ENCODE assay signal across 8 cellular contexts in the genomic region with DNA sequence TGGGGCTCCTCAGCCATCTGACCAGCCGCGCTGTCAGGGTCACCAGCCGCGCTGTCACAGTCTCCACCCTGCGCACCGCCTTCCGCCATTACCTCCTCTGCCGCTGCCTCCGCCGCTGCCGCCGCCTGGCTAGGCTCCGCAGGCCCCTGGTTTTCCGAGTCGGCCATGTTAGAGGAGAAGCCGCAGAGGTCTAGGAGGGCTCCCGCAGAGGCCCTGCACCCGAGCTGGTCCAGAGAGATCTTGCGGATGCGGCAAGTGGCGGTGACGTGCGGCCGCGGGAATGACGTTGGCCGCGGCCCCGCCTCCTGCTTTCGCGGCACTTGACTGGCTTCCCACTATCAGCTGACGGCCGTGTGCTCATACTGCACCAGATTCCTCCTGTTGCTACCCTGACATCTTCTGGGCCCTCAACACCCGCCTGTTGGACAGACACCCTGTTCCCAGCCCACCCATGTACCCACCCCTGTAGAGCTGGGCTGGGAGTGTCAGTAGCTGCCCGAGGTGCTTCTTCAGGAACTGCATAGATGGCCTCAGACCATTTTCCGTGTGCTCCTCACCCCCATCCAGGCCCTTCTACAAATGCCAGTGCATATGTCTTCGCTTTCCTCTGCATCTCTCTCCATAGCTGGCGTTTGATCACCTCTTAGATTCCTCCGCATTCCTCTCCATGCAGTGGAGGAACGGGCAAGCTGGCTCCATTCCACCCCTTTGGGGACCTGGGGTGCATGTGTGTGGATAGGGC. TPM values are rescaled to one million over a fixed set of nuclear protein-coding genes. Genes with fewer than 3 reads are reported as not detected.
A peak's percentile ranks its signal among the peaks of the same experiment; 100 is the strongest.
DNase-seq lines count a peak whose midpoint lies in the region; ATAC-seq and TF ChIP-seq lines count a peak whose summit lies in the region.

NAP1L5 (minus strand) TSS at position 242 of the 742 bp plus-strand sequence; CDS start at position 167, 75 bp downstream.

- peaks cover 9 to 25% (median 18%) of the 10 kb centered on the region in 4 donors for H3K4me1 Mint-ChIP-seq in CD4-positive, alpha-beta memory T cell

- H3K36me3 ChIP-seq in CD4-positive, alpha-beta memory T cell (ENCODE audit: insufficient read depth, low read length), result no peaks in the 10 kb centered on the region
- no peaks in the 10 kb centered on the region for H3K36me3 ChIP-seq in HUES64 (ENCODE audit: insufficient read depth, low read length)
- H3K36me3 ChIP-seq in sigmoid colon, result peaks cover 0 to 18% (median 0%) of the 10 kb centered on the region in 4 donors

- peak within 1 kb of the TSS; percentile 80 to 95 (median 90) for H3K4me3 Mint-ChIP-seq in CD4-positive, alpha-beta memory T cell

- H3K36me3 Mint-ChIP-seq in CD4-positive, alpha-beta memory T cell, result peaks cover 34 to 47% of the 10 kb centered on the region in 2 donors

- 60% methylated on average over 40 of the region's 40 CpGs for WGBS in HUES64
- 55 to 56% methylated on average over 40 of the region's 40 CpGs for WGBS in sigmoid colon, 2 donors

- peak within 1 kb of the TSS; percentile 5; the same call in 1 of the 2 replicates for H3K9ac ChIP-seq in HUES64 (ENCODE audit: low read depth, low read length)

- H3K27me3 ChIP-seq in CD4-positive, alpha-beta memory T cell (ENCODE audit: insufficient read depth, low read length), result no peaks in the 10 kb centered on the region
- peaks cover 6% of the 10 kb centered on the region; the same call in 1 of the 2 replicates for H3K27me3 ChIP-seq in HUES64 (ENCODE audit: insufficient read depth, low read length)
- H3K27me3 ChIP-seq in sigmoid colon, result no peaks in the 10 kb centered on the region

- in situ Hi-C loops in astrocyte of the cerebellum (cut with HindIII; ENCODE audit: low sequenced_read_pairs), result loop anchor here (5.0 kb wide), 2 partner anchors 75 to 85 kb away; no protein-coding TSS in a partner anchor

- no peaks in the 10 kb centered on the region for H3K9me3 ChIP-seq in CD4-positive, alpha-beta memory T cell (ENCODE audit: control insufficient read depth in 1 of 2, low read length in 2 of 2)
- no peaks in the 10 kb centered on the region for H3K9me3 ChIP-seq in HUES64 (ENCODE audit: insufficient read depth, low read depth, low read length)
- H3K9me3 ChIP-seq in sigmoid colon, result no peaks in the 10 kb centered on the region

- peak; percentile 44 to 63 for TF ChIP-seq POLR2A in sigmoid colon (IDR thresholded peaks at IDR 0.05)

- TF ChIP-seq EP300 in sigmoid colon (IDR thresholded peaks at IDR 0.05), result peak in 2 of 4 donors; percentile 12 to 52

- peak; percentile 98 for ATAC-seq in GM21390 (IDR thresholded peaks at IDR 0.05; ENCODE audit: unreplicated experiment)

- POLR2A ChIA-PET in CD4-positive, alpha-beta memory T cell (lab: Charles Lee; ENCODE audit: partially characterized antibody), result interaction anchor here (1.9 kb wide), 1 partner anchor 84 kb away, joined by 5 read pairs; no protein-coding TSS in a partner anchor

- CTCF ChIA-PET in CD4-positive, alpha-beta memory T cell (lab: Charles Lee; ENCODE audit: partially characterized antibody), result interaction anchor here (1.0 to 1.6 kb wide), 4 partner anchors 8 to 158 kb away, joined by 3 to 9 read pairs (median 4); no protein-coding TSS in a partner anchor

- H3K27me3 Mint-ChIP-seq in CD4-positive, alpha-beta memory T cell, result no peaks in the 10 kb centered on the region

- peaks cover 11% of the 10 kb centered on the region for H3K4me1 ChIP-seq in CD4-positive, alpha-beta memory T cell (ENCODE audit: insufficient read depth, low read length)
- H3K4me1 ChIP-seq in HUES64 (ENCODE audit: insufficient read depth, low read length) (no peaks in the 10 kb centered on the region), sigmoid colon (no peaks in the 10 kb centered on the region)

- no peak for TF ChIP-seq CTCF in astrocyte of the cerebellum (IDR thresholded peaks at IDR 0.05; ENCODE audit: low read depth, low read length, missing control alignments)
- TF ChIP-seq CTCF in sigmoid colon (IDR thresholded peaks at IDR 0.05), result no peak

- DNase-seq in CD4-positive, alpha-beta memory T cell, result peak; percentile 79 to 86 (median 85)
- peak; percentile 62 for DNase-seq in T-helper 9 cell
- peak; percentile 29 for DNase-seq in astrocyte of the cerebellum (ENCODE audit: low read depth)
- peak in 40 of 51 donors; percentile 10 to 75 (median 54) for DNase-seq in hypothalamus (lab: John Stamatoyannopoulos, UW)
- DNase-seq in sigmoid colon, result peak; percentile 91
- no peak for DNase-seq in GM19240 (ENCODE audit: insufficient read length, low spot score)

- H3K4me3 ChIP-seq in CD4-positive, alpha-beta memory T cell (ENCODE audit: low read length in 2 of 2), result peak within 1 kb of the TSS; percentile 58 to 61
- peak within 1 kb of the TSS; percentile 71 for H3K4me3 ChIP-seq in HUES64 (ENCODE audit: low read length)
- H3K4me3 ChIP-seq in astrocyte of the cerebellum (ENCODE audit: low read depth, low read length), result peak within 1 kb of the TSS; percentile 67
- peak within 1 kb of the TSS; percentile 39 to 64 (median 63) for H3K4me3 ChIP-seq in sigmoid colon

- H3K9me3 Mint-ChIP-seq in CD4-positive, alpha-beta memory T cell, result peaks cover 0 to 1% (median 0%) of the 10 kb centered on the region in 8 donors

- H3K27ac ChIP-seq in CD4-positive, alpha-beta memory T cell (ENCODE audit: low read depth, low read length), result peak within 1 kb of the TSS; percentile 62
- no peak within 1 kb of the TSS for H3K27ac ChIP-seq in HUES64 (ENCODE audit: low read depth, low read length)
- peak within 1 kb of the TSS; percentile 71 to 84 (median 81) for H3K27ac ChIP-seq in sigmoid colon

- peak within 1 kb of the TSS; percentile 92 to 96 (median 94) for H3K27ac Mint-ChIP-seq in CD4-positive, alpha-beta memory T cell

- intact Hi-C loops in CD4-positive, alpha-beta memory T cell (cut with micrococcal nuclease), result loop anchor here (5.0 kb wide), 2 partner anchors 105 to 415 kb away; partner anchors contain the start of genes HERC3 and PPM1K
- intact Hi-C loops in sigmoid colon (cut with DNase I), result loop anchor here (5.0 kb wide), 1 partner anchor 105 kb away; the partner anchor contains the start of gene HERC3

RNA-seq across cellular contexts. Expression of gene NAP1L5, which starts in this region (rescaled TPM):
- total RNA-seq in CD4-positive, alpha-beta memory T cell, result 1 to 10 TPM; 1.2 to 1.6 TPM
- 1 to 10 TPM; 3.4 to 3.9 TPM for polyA plus RNA-seq in CD4-positive, alpha-beta memory T cell
- polyA plus RNA-seq in HUES64 (2013, experiment 1 of 2), result 4.4 TPM
- 4.2 TPM for polyA plus RNA-seq in HUES64 (2013, experiment 2 of 2)
- 10 to 100 TPM in 2 of 4 donors, 1 to 10 TPM in 2; 7.3 to 13.6 (median 9.4) TPM for total RNA-seq in sigmoid colon
- polyA plus RNA-seq in sigmoid colon, result 1 to 10 TPM; 1.4 to 4.6 (median 3.0) TPM
